ENCODE assay signal across 4 cellular contexts in the genomic region with DNA sequence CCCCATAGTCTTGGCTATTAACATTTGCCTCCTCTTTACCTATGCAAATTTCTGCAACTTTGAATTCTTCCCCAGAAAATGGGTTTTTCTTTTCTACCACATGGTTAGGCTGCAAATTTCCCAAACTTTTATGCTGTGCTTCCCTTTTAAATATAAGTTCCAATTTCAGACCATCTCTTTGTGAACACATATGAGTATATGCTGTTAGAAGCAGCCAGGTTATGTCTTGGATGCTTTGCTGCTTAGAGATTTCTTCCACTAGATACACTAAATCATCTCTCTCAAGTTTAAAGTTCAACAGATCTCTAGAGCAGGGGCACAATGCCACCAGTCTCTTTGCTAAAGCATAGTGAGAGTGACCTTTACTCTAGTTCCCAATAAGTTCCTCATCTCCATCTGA. TPM values are rescaled to one million over a fixed set of nuclear protein-coding genes. Genes with fewer than 3 reads are reported as not detected.
"Had no signal": no experiment of that assay in that cellular context is flagged by ENCODE, and none has a peak within 500 bp of the region (broad histone marks: within the 10 kb centered on the region; RNA-seq: fewer than 3 reads in every experiment).

No MANE protein-coding gene starts in this region.

RNA-seq across cellular contexts. Expression of a gene that starts 10.2 kb away (rescaled TPM):
- total RNA-seq: LHCN-M2, M059J, MCF 10A, NCI-H460 had no signal

RNA-seq across cellular contexts. Expression of a gene that starts 16.8 kb away (rescaled TPM):
- total RNA-seq: LHCN-M2, M059J, MCF 10A, NCI-H460 had no signal
